ENCODE assay signal across 24 cellular contexts in genomic region chr16:12185563-12185962, GRCh38.
"Had no signal": no experiment of that assay in that cellular context is flagged by ENCODE, and none has a peak within 500 bp of the region (broad histone marks: within the 10 kb centered on the region; RNA-seq: fewer than 3 reads in every experiment).

No MANE protein-coding gene starts in this region.

- H3K27ac ChIP-seq: dorsolateral prefrontal cortex, heart left ventricle, neural progenitor cell, pancreas, prostate gland, sigmoid colon, stomach, thoracic aorta, uterus had no signal

- H3K4me2 ChIP-seq: neural progenitor cell had no signal

- H3K9ac ChIP-seq: neural progenitor cell had no signal

- FAIRE-seq: frontal cortex, islet of Langerhans, pancreas, small intestine had no signal

- H3K27me3 ChIP-seq: dorsolateral prefrontal cortex, heart left ventricle, neural progenitor cell, pancreas, sigmoid colon, stomach, uterus had no signal

- H3K36me3 ChIP-seq: heart left ventricle, neural progenitor cell, pancreas, prostate gland, sigmoid colon, stomach, thoracic aorta, uterus had no signal

- H3K4me1 ChIP-seq: prostate gland had no signal

- H3K4me3 ChIP-seq: dorsolateral prefrontal cortex, heart left ventricle, mucosa of descending colon, neural progenitor cell, pancreas, prostate gland, sigmoid colon, stomach, thoracic aorta, uterus had no signal

- ATAC-seq: esophagus mucosa, heart left ventricle, mucosa of descending colon, natural killer cell, pancreas had no signal

- DNase-seq: cortex of kidney; dorsolateral prefrontal cortex; effector CD8-positive, alpha-beta T cell; heart left ventricle; hypothalamus; kidney glomerular epithelial cell; mammary epithelial cell; mucosa of descending colon; natural killer cell; occipital lobe; pancreas; sigmoid colon; small intestine; stimulated activated CD4-positive, alpha-beta T cell treated with anti-CD3 and anti-CD28 coated beads, Interleukin-12 subunit alpha, Interleukin-12 subunit beta, amount 100 ng/mL, for 4 hours; stimulated activated naive CD4-positive, alpha-beta T cell; stomach; substantia nigra; uterus had no signal

- H2AFZ ChIP-seq: neural progenitor cell had no signal

- H3K9me3 ChIP-seq: heart left ventricle, mucosa of descending colon, pancreas, prostate gland, sigmoid colon, stomach, thoracic aorta, uterus had no signal
